ENCODE assay signal across 1 cellular context in the genomic region with DNA sequence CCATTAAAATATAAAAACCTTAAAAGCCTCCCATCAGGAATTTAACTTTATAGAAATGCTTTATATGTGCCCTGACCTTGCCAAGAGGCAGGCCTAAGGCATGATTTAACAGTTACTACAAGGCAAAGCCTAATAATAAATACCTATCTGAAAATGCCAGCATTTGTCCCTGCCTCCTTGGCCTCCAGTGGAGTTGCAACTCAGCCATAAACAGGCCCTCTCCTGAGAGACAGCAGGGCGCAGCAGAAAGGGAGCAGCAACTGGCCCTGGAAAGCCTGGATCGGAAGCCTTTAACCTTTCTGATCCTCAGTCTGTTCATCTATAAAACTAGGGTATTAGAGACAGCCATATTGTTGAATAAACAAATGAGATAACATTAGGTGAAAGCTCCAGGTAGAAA.
TF ChIP-seq lines count a peak whose summit lies in the region.

No MANE protein-coding gene starts in this region.

TF ChIP-seq in GM23338, 12 proteins besides CTCF, POLR2A, EP300 and RAD21 (continued from another document):
- TF ChIP-seq ZNF462 (CRISPR knock-in tag; IDR thresholded peaks at IDR 0.05) (no peak), EZH2 (IDR thresholded peaks at IDR 0.05; ENCODE audit: low read depth, unreplicated experiment) (no peak), STAT1 (IDR thresholded peaks at IDR 0.05; ENCODE audit: unreplicated experiment) (no peak), POLR2AphosphoS5 (IDR thresholded peaks at IDR 0.05; ENCODE audit: low read depth) (no peak), JUNB (IDR thresholded peaks at IDR 0.05; ENCODE audit: unreplicated experiment) (no peak), ZNF114 (CRISPR knock-in tag; IDR thresholded peaks at IDR 0.05) (no peak)
- TF ChIP-seq, protein P1, sequence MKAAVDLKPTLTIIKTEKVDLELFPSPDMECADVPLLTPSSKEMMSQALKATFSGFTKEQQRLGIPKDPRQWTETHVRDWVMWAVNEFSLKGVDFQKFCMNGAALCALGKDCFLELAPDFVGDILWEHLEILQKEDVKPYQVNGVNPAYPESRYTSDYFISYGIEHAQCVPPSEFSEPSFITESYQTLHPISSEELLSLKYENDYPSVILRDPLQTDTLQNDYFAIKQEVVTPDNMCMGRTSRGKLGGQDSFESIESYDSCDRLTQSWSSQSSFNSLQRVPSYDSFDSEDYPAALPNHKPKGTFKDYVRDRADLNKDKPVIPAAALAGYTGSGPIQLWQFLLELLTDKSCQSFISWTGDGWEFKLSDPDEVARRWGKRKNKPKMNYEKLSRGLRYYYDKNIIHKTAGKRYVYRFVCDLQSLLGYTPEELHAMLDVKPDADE (IDR thresholded peaks at IDR 0.05): no peak
